In genomic region chr7:78420001-78420400, GRCh38 we compare ENCODE assay signal across 15 cellular contexts.
"Had no signal": no experiment of that assay in that cellular context is flagged by ENCODE, and none has a peak within 500 bp of the region (broad histone marks: within the 10 kb centered on the region; RNA-seq: fewer than 3 reads in every experiment).

No MANE protein-coding gene starts in this region.

- H3K4me1 ChIP-seq: ascending aorta, breast epithelium, uterus had no signal

- H3K27me3 ChIP-seq: ascending aorta, breast epithelium, ovary, tibial nerve, uterus had no signal

- H3K9me3 ChIP-seq: ascending aorta, mucosa of descending colon, ovary, uterus had no signal

- H3K36me3 ChIP-seq: ascending aorta, breast epithelium, ovary, tibial nerve, uterus had no signal

- ATAC-seq: activated CD8-positive, alpha-beta T cell treated with anti-CD3 and anti-CD28 coated beads, Interleukin-2, amount 10 ng/mL, durations not matched to agents 7 days and 5 days; left lobe of liver; mucosa of descending colon; naive thymus-derived CD4-positive, alpha-beta T cell; stimulated activated effector memory CD8-positive, alpha-beta T cell treated with anti-CD3 and anti-CD28 coated beads, Interleukin-12 subunit alpha, Interleukin-12 subunit beta, amount 100 ng/mL, for 72 hours had no signal

- DNase-seq: activated CD4-positive, alpha-beta T cell treated with anti-CD3 and anti-CD28 coated beads, Interleukin-2, amount 10 ng/mL, durations not matched to agents 24 days and 14 days; activated CD4-positive, CD25-positive, alpha-beta regulatory T cell; activated CD8-positive, alpha-beta T cell treated with anti-CD3 and anti-CD28 coated beads, Interleukin-2, amount 10 ng/mL, durations not matched to agents 7 days and 5 days; activated naive CD4-positive, alpha-beta T cell treated with Interleukin-2 at 50 U/mL for 16 hours; islet precursor cell; mucosa of descending colon; naive thymus-derived CD4-positive, alpha-beta T cell; ovary; stimulated activated CD4-positive, alpha-beta T cell treated with anti-CD3 and anti-CD28 coated beads, Interleukin-12 subunit alpha, Interleukin-12 subunit beta, amount 100 ng/mL, for 4 hours; uterus had no signal

- H3K27ac ChIP-seq: ascending aorta, breast epithelium, ovary, uterus had no signal

- H3K4me3 ChIP-seq: ascending aorta, breast epithelium, mucosa of descending colon, ovary, tibial nerve, uterus had no signal
